9 cellular contexts compared by ENCODE assay signal in the genomic region with DNA sequence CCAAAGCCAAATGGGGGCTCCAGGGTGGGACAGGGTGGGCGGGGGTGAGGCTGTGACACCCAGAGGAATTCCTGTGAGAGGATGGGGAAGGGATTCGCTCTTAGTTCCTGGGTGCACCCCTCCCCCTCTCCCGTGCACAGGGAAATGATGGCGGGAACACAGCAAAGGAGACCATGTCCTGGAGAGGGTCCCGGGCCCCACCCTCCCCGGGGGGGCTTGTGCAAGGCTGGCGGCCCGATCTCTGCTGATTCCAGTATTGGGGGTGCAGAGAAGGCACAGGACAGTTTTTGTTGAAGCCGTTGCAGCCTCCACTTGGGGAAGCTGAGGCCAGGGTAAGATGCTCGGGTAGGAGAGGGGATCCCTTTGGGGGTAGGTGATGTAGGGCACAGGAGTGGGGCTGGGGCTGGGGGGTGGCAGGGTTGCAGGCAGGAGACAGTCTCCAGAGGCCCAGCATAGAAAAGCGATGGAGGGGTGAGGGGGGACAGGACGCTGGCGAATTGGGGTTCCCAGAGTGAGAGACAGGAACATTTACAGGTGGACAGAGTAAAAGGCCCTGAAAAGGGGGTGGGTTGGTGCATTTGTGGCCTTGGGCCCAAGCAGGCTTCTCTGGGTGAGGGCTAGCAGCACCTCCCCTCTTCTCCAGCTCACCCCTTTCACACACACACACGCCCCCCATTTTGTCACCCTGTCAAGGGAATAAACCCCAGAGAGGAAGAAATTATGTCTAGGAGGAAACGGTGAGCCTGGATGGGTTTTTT. TPM values are rescaled to one million over a fixed set of nuclear protein-coding genes. Genes with fewer than 3 reads are reported as not detected.
DNase-seq lines count a peak whose midpoint lies in the region; ATAC-seq, FAIRE-seq and TF ChIP-seq lines count a peak whose summit lies in the region.
"Had no signal": no experiment of that assay in that cellular context is flagged by ENCODE, and none has a peak within 500 bp of the region (broad histone marks: within the 10 kb centered on the region; RNA-seq: fewer than 3 reads in every experiment).

No MANE protein-coding gene starts in this region.

- no peaks in the 10 kb centered on the region for H3K9me3 ChIP-seq in DND-41 (ENCODE audit: insufficient read depth, low read length, severe bottlenecking)
- H3K9me3 ChIP-seq in SJSA1 (replicated peaks): no peaks in the 10 kb centered on the region
- H3K9me3 ChIP-seq in fibroblast of lung (ENCODE audit: control insufficient read depth, insufficient read depth, low read depth, low read length): no peaks in the 10 kb centered on the region
- no peaks in the 10 kb centered on the region for H3K9me3 ChIP-seq in pancreas

- no peaks in the 10 kb centered on the region for H3K27me3 Mint-ChIP-seq in chondrocyte (ENCODE audit: low read depth)

- H3K36me3 ChIP-seq in DND-41 (ENCODE audit: insufficient read depth, low read length) (peaks cover 16% of the 10 kb centered on the region; the same call in 1 of the 2 replicates), SJSA1 (peaks cover 18% of the 10 kb centered on the region), fibroblast of lung (ENCODE audit: control insufficient read depth, insufficient read depth, low read length) (no peaks in the 10 kb centered on the region), pancreas (no peaks in the 10 kb centered on the region)

- peak overlapping the region; percentile 97 for H3K9ac ChIP-seq in DND-41 (ENCODE audit: low read depth, low read length)
- H3K9ac ChIP-seq in fibroblast of lung (ENCODE audit: insufficient read depth, low read length): no peak overlapping the region

- DNase-seq in DND-41: no peak
- peak in 1 of 2 experiments; percentile 33 for DNase-seq in SJSA1 (ENCODE audit: low read depth in 1 of 2, low spot score in 2 of 2)
- no peak for DNase-seq in fibroblast of lung (ENCODE audit: low read depth in 2 of 2)
- peak in 2 of 6 donors; percentile 50 to 78 for DNase-seq in pancreas
- DNase-seq in chondrocyte (ENCODE audit: low spot score): no peak
- no peak for DNase-seq in GM20000 (ENCODE audit: low spot score)

- H3K4me3 Mint-ChIP-seq in chondrocyte (ENCODE audit: unreplicated experiment): no peak overlapping the region

- H3K9me3 Mint-ChIP-seq in chondrocyte (ENCODE audit: low read depth): no peaks in the 10 kb centered on the region

- no peak overlapping the region for H3K27ac Mint-ChIP-seq in chondrocyte (ENCODE audit: unreplicated experiment)

- H2AFZ ChIP-seq in DND-41 (ENCODE audit: low read depth, low read length): peak overlapping the region; percentile 98
- H2AFZ ChIP-seq in fibroblast of lung (ENCODE audit: low read length): peak overlapping the region; percentile 89

- H3K36me3 Mint-ChIP-seq in chondrocyte (ENCODE audit: low read depth): no peaks in the 10 kb centered on the region

- H3K4me1 Mint-ChIP-seq in chondrocyte (ENCODE audit: low read depth): peaks cover 5% of the 10 kb centered on the region

- H3K4me2 ChIP-seq in DND-41 (ENCODE audit: insufficient read depth, low read length) (peak overlapping the region; percentile 87), fibroblast of lung (ENCODE audit: extremely low read depth, insufficient read depth, low read length) (peak overlapping the region; percentile 72)

- TF ChIP-seq CTCF in DND-41 (IDR thresholded peaks at IDR 0.05; ENCODE audit: borderline replicate concordance, extremely low read depth, low read length, poor library complexity, severe bottlenecking) (no peak), fibroblast of lung (conservative IDR thresholded peaks at IDR 0.05 in 1 of 2, IDR thresholded peaks at IDR 0.05 in 1 of 2; ENCODE audit: low read depth in 1 of 2, low read length in 2 of 2) (no peak), pancreas (IDR thresholded peaks at IDR 0.05) (no peak), chondrocyte (IDR thresholded peaks at IDR 0.05) (no peak), GM20000 (IDR thresholded peaks at IDR 0.05; ENCODE audit: extremely low read depth, missing control alignments) (no peak)

- H3K79me2 ChIP-seq in DND-41 (ENCODE audit: insufficient read depth, low read length) (peaks cover 21% of the 10 kb centered on the region), fibroblast of lung (ENCODE audit: control insufficient read depth, insufficient read depth, low read length) (peaks cover 7% of the 10 kb centered on the region)

- intact Hi-C loops in pancreas (cut with DNase I): no loop called here

- no peak for FAIRE-seq in pancreas (lab: Jason Lieb, UNC)
- FAIRE-seq: TTC549 had no signal

- WGBS in pancreas, 2 donors: 28 to 32% methylated on average over 13 to 15 of the region's 15 CpGs

- ATAC-seq in DND-41 (ENCODE audit: insufficient read depth, low read depth): no peak
- no peak for ATAC-seq in pancreas
- ATAC-seq in GM21825 (IDR thresholded peaks at IDR 0.05; ENCODE audit: unreplicated experiment): no peak
- no peak for ATAC-seq in HG03342 (IDR thresholded peaks at IDR 0.05; ENCODE audit: unreplicated experiment)

- H3K4me1 ChIP-seq in DND-41 (ENCODE audit: insufficient read depth, low read length): peaks cover 30% of the 10 kb centered on the region
- peaks cover 20% of the 10 kb centered on the region for H3K4me1 ChIP-seq in SJSA1 (replicated peaks)
- peaks cover 3% of the 10 kb centered on the region for H3K4me1 ChIP-seq in fibroblast of lung (ENCODE audit: control insufficient read depth, extremely low read depth, insufficient read depth, low read length)
- peaks cover 0 to 7% (median 4%) of the 10 kb centered on the region in 3 donors for H3K4me1 ChIP-seq in pancreas

- H3K27me3 ChIP-seq in DND-41 (ENCODE audit: insufficient read depth, low read length, poor library complexity) (no peaks in the 10 kb centered on the region), SJSA1 (replicated peaks) (0 out of 2 replicates have a peak, but pooled peaks cover 3% of the 10 kb centered on the region), fibroblast of lung (ENCODE audit: control insufficient read depth, insufficient read depth, low read length) (no peaks in the 10 kb centered on the region), pancreas (no peaks in the 10 kb centered on the region)

- H3K27ac ChIP-seq in DND-41 (ENCODE audit: low read length): peak overlapping the region; percentile 82
- H3K27ac ChIP-seq in SJSA1: peak overlapping the region; percentile 88
- no peak overlapping the region for H3K27ac ChIP-seq in fibroblast of lung (ENCODE audit: insufficient read depth, low read length)
- peak overlapping the region; percentile 76 to 93 (median 85) for H3K27ac ChIP-seq in pancreas

- peak overlapping the region; percentile 96 to 97; a peak in 3 of 4 replicates for H3K4me3 ChIP-seq in DND-41 (ENCODE audit: low read depth in 1 of 2, low read length in 2 of 2)
- peak overlapping the region; percentile 60 for H3K4me3 ChIP-seq in SJSA1
- peak overlapping the region; percentile 54 to 93 (median 81) for H3K4me3 ChIP-seq in fibroblast of lung (replicated peaks in 1 of 4; ENCODE audit: control extremely low read depth in 1 of 4, insufficient read depth in 1 of 4, low read depth in 3 of 4, low read length in 4 of 4)
- H3K4me3 ChIP-seq in pancreas: peak overlapping the region in 3 of 4 donors; percentile 71 to 90 (median 81)

- peaks cover 27% of the 10 kb centered on the region for H4K20me1 ChIP-seq in DND-41 (ENCODE audit: insufficient read depth, low read length)
- H4K20me1 ChIP-seq in fibroblast of lung (ENCODE audit: control insufficient read depth, extremely low read depth, insufficient read depth, low read length): no peaks in the 10 kb centered on the region

RNA-seq across cellular contexts. Expression of a gene that starts 38.5 kb away (rescaled TPM):
- 22.2 and 25.6 TPM in 2 replicates for total RNA-seq in SJSA1 (2014; rRNA removed; shearing (Covaris generic))
- 11.8 and 12.2 TPM in 2 replicates for total RNA-seq in fibroblast of lung
- polyA plus RNA-seq in fibroblast of lung: 22.6 and 22.8 TPM in 2 replicates
- polyA plus RNA-seq in fibroblast of lung (2012): 30.0 and 34.9 TPM in 2 replicates
- polyA minus RNA-seq in fibroblast of lung (ENCODE audit: low replicate concordance): 16.7 and 20.0 TPM in 2 replicates
- total RNA-seq in pancreas: 10 to 100 TPM in 4 of 6 donors, 1 to 10 TPM in 2; 8.1 to 14.0 (median 10.7) TPM
- 10 to 100 TPM in 1 of 2 donors, 1 to 10 TPM in 1; 8.0 to 22.5 TPM for polyA plus RNA-seq in pancreas
- total RNA-seq in chondrocyte: 21.6 to 25.9 TPM (median 22.7 TPM) in 3 replicates
